ENCODE assay signal across 22 cellular contexts in the genomic region with DNA sequence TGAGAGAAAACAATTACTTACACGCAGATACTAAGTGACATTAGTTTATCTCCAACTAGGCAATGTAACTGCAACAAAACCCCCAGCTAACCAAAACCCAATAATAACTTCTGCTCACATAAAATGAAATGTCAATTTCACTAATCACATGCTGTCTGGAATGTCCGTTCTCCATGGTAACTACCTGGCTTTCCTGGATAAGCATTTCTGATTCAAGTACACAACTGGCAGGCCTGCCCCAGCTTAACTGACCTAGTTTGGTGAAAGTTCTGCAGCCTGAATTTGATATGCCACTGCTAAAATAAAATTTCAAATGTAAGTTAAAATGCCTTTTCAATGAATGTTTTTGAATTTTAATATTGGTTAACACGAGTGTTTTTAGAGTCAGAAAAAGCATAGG.
DNase-seq lines count a peak whose midpoint lies in the region; ATAC-seq and TF ChIP-seq lines count a peak whose summit lies in the region.
"Had no signal": no experiment of that assay in that cellular context is flagged by ENCODE, and none has a peak within 500 bp of the region (broad histone marks: within the 10 kb centered on the region; RNA-seq: fewer than 3 reads in every experiment).

No MANE protein-coding gene starts in this region.

- intact Hi-C loops in MCF 10A (cut with micrococcal nuclease) = no loop called here
- intact Hi-C loops in breast epithelium (cut with DNase I; ENCODE audit: low total_unique reads) = no loop called here

- no peak for ATAC-seq in left lobe of liver
- ATAC-seq: A549, GM12878, HCT116 had no signal

- no peaks in the 10 kb centered on the region for H3K27me3 ChIP-seq in breast epithelium

- H3K27ac Mint-ChIP-seq in MCF 10A (ENCODE audit: low read depth, unreplicated experiment) (peak overlapping the region; percentile 8), nephron (peak overlapping the region; percentile 8 to 15 (median 12))
- H3K27ac Mint-ChIP-seq: CD4-positive, alpha-beta memory T cell; HFFc6 had no signal

- POLR2A ChIA-PET in MCF 10A (lab: Yijun Ruan, JAX) = no interaction called here

- CTCF ChIA-PET in MCF 10A (lab: Yijun Ruan, JAX) = interaction anchor here (0.7 to 0.8 kb wide), 2 partner anchors 224 to 924 kb away, joined by 3 to 4 read pairs; no protein-coding TSS in a partner anchor

- H3K27me3 Mint-ChIP-seq in MCF 10A (ENCODE audit: insufficient read depth, unreplicated experiment) = no peaks in the 10 kb centered on the region
- H3K27me3 Mint-ChIP-seq in nephron (ENCODE audit: low read depth) = no peaks in the 10 kb centered on the region
- H3K27me3 Mint-ChIP-seq: CD4-positive, alpha-beta memory T cell had no signal

- no peaks in the 10 kb centered on the region for H3K36me3 Mint-ChIP-seq in MCF 10A (ENCODE audit: insufficient read depth, unreplicated experiment)
- H3K36me3 Mint-ChIP-seq in nephron (ENCODE audit: low read depth) = no peaks in the 10 kb centered on the region
- H3K36me3 Mint-ChIP-seq: CD4-positive, alpha-beta memory T cell; IgD-negative memory B cell had no signal

- H3K4me3 ChIP-seq in breast epithelium (no peak overlapping the region), retinal pigment epithelial cell (ENCODE audit: low read length) (no peak overlapping the region)
- H3K4me3 ChIP-seq: A549, GM12878 had no signal

- H3K4me1 Mint-ChIP-seq in MCF 10A (ENCODE audit: insufficient read depth, unreplicated experiment) (peaks cover 12% of the 10 kb centered on the region), nephron (no peaks in the 10 kb centered on the region)
- H3K4me1 Mint-ChIP-seq: CD4-positive, alpha-beta memory T cell had no signal

- BruUV-seq in MCF 10A (replicated peaks; lab: Mats Ljungman, UMichigan) = no TSS peak

- DNase-seq in MCF 10A (ENCODE audit: unreplicated experiment) = no peak
- DNase-seq in breast epithelium (ENCODE audit: low spot score in 2 of 2) = no peak
- DNase-seq in retinal pigment epithelial cell (ENCODE audit: low read depth) = peak; percentile 74
- no peak for DNase-seq in left lobe of liver (ENCODE audit: low spot score)
- no peak for DNase-seq in activated naive CD4-positive, alpha-beta T cell treated with Interleukin-2 at 50 U/mL for 16 hours
- DNase-seq in CD1c-positive myeloid dendritic cell (ENCODE audit: extremely low spot score) = no peak
- DNase-seq: AML-193; CD4-positive, alpha-beta memory T cell; DMS 273 treated with DMSO at 0.1 percent for 48 hours; DMS53; DND-41; EL; GOT3; H7; HFFc6 had no signal

- no peaks in the 10 kb centered on the region for H3K4me1 ChIP-seq in breast epithelium
- H3K4me1 ChIP-seq: A549 had no signal

- H3K9me3 Mint-ChIP-seq in MCF 10A (ENCODE audit: unreplicated experiment) (no peaks in the 10 kb centered on the region), nephron (no peaks in the 10 kb centered on the region)
- H3K9me3 Mint-ChIP-seq: HFFc6, IgD-negative memory B cell had no signal

- no peaks in the 10 kb centered on the region for H3K9me3 ChIP-seq in breast epithelium
- H3K9me3 ChIP-seq: A549 had no signal

- TF ChIP-seq POLR2A in breast epithelium (IDR thresholded peaks at IDR 0.05) = no peak

- H3K4me3 Mint-ChIP-seq in MCF 10A (ENCODE audit: unreplicated experiment) (no peak overlapping the region), nephron (no peak overlapping the region)
- H3K4me3 Mint-ChIP-seq: CD4-positive, alpha-beta memory T cell; HFFc6; IgD-negative memory B cell had no signal

- no peak overlapping the region for H3K27ac ChIP-seq in breast epithelium
- H3K27ac ChIP-seq: 22Rv1, A549, C4-2B had no signal

- no peaks in the 10 kb centered on the region for H3K36me3 ChIP-seq in breast epithelium

- TF ChIP-seq CTCF in MCF 10A (IDR thresholded peaks at IDR 0.05; ENCODE audit: unreplicated experiment) = no peak
- no peak for TF ChIP-seq CTCF in breast epithelium (IDR thresholded peaks at IDR 0.05)
- TF ChIP-seq CTCF in nephron (IDR thresholded peaks at IDR 0.05; ENCODE audit: unreplicated experiment in 3 of 3) = no peak
- TF ChIP-seq CTCF in retinal pigment epithelial cell (conservative IDR thresholded peaks at IDR 0.05; ENCODE audit: low read depth, low read length) = no peak
